ENCODE assay signal across 16 cellular contexts in the genomic region with DNA sequence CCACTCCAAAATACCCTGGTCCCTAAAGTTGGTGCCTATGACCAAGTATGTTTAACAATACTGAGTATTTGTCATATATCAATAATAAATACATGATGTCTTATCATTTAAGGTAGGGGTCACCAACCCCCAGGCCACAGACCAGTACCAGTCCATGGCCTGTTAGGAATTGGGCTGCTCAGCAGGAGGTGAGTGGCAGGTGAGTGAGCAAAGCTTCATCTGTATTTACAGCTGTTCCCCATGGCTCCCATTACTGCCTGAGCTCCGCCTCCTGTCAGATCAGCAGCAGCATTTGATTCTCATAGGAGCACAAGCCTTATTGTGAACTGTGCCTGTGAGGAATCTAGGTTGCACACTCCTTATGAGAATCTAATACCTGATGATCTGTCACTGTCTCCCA.
"Had no signal": no experiment of that assay in that cellular context is flagged by ENCODE, and none has a peak within 500 bp of the region (broad histone marks: within the 10 kb centered on the region; RNA-seq: fewer than 3 reads in every experiment).

No MANE protein-coding gene starts in this region.

- H3K27ac Mint-ChIP-seq: dendritic cell treated with granulocyte-macrophage colony-stimulating factor and Interleukin-4, amounts not matched to agents 40 ng/mL and 50 ng/mL, for 4 days; memory B cell; nephron; progenitor cell of endocrine pancreas had no signal

- H3K4me3 Mint-ChIP-seq: dendritic cell treated with granulocyte-macrophage colony-stimulating factor and Interleukin-4, amounts not matched to agents 40 ng/mL and 50 ng/mL, for 4 days; memory B cell; nephron had no signal

- H3K27me3 Mint-ChIP-seq: dendritic cell treated with granulocyte-macrophage colony-stimulating factor and Interleukin-4, amounts not matched to agents 40 ng/mL and 50 ng/mL, for 4 days had no signal

- H3K9me3 Mint-ChIP-seq: dendritic cell treated with granulocyte-macrophage colony-stimulating factor and Interleukin-4, amounts not matched to agents 40 ng/mL and 50 ng/mL, for 4 days; nephron had no signal

- DNase-seq: erythroblast; kidney; left cardiac atrium; left ventricle myocardium inferior; lower lobe of right lung; midbrain; pancreas; right cardiac atrium; small intestine; stimulated activated CD4-positive, alpha-beta T cell treated with anti-CD3 and anti-CD28 coated beads, Interleukin-12 subunit alpha, Interleukin-12 subunit beta, amount 100 ng/mL, for 4 hours; stimulated activated naive CD4-positive, alpha-beta T cell treated with Interleukin-2 at 50 U/mL for 16 hours; trophoblast cell had no signal

- H3K36me3 Mint-ChIP-seq: memory B cell had no signal

- H3K4me1 Mint-ChIP-seq: memory B cell, nephron had no signal

- ATAC-seq: left cardiac atrium, lower lobe of right lung, pancreas, right cardiac atrium had no signal
